ENCODE assay signal across 17 cellular contexts in genomic region chr13:84400711-84401110, GRCh38.
A peak's percentile ranks its signal among the peaks of the same experiment; 100 is the strongest.
DNase-seq lines count a peak whose midpoint lies in the region; ATAC-seq, FAIRE-seq and TF ChIP-seq lines count a peak whose summit lies in the region.
"Had no signal": no experiment of that assay in that cellular context is flagged by ENCODE, and none has a peak within 500 bp of the region (broad histone marks: within the 10 kb centered on the region; RNA-seq: fewer than 3 reads in every experiment).

No MANE protein-coding gene starts in this region.

- no peak for TF ChIP-seq POLR2A in GM12891 (IDR thresholded peaks at IDR 0.05; ENCODE audit: low read depth, low read length)

- no peaks in the 10 kb centered on the region for H3K27me3 ChIP-seq in neuronal stem cell (ENCODE audit: control insufficient read depth in 3 of 3, insufficient read depth in 3 of 3, low read depth in 1 of 3, low read length in 3 of 3)
- H3K27me3 ChIP-seq: BLaER1 treated with 17β-estradiol and CSF1 and Interleukin-3, amounts not matched to agents 10 nM and 100 nM had no signal

- no peak overlapping the region for H2BK120ac ChIP-seq in neuronal stem cell (ENCODE audit: low read depth, low read length)

- H3K23ac ChIP-seq in neuronal stem cell (ENCODE audit: low read depth, low read length, poor library complexity), result no peak overlapping the region

- no CpG with 5 or more reads among the region's 2 CpGs for WGBS in neuronal stem cell (ENCODE audit: extremely low coverage in 2 of 2, insufficient read length in 2 of 2, insufficient replicate concordance in 1 of 2), 2 donors

- H2BK12ac ChIP-seq in neuronal stem cell (ENCODE audit: low read length), result no peak overlapping the region

- H4K8ac ChIP-seq in neuronal stem cell (ENCODE audit: low read depth, low read length), result no peak overlapping the region

- no peaks in the 10 kb centered on the region for H3K36me3 ChIP-seq in neuronal stem cell (replicated peaks in 1 of 2; ENCODE audit: control insufficient read depth in 2 of 2, insufficient read depth in 2 of 2, low read length in 2 of 2)
- H3K36me3 ChIP-seq: BLaER1 treated with 17β-estradiol and CSF1 and Interleukin-3, amounts not matched to agents 10 nM and 100 nM had no signal

- peak; percentile 26 for FAIRE-seq in HTR-8/SVneo (lab: Jason Lieb, UNC)
- no peak for FAIRE-seq in GM12891 (lab: Jason Lieb, UNC)

- no peak overlapping the region for H3K27ac ChIP-seq in neuronal stem cell (replicated peaks; ENCODE audit: low read length)
- H3K27ac ChIP-seq: BLaER1 treated with 17β-estradiol and CSF1 and Interleukin-3, amounts not matched to agents 10 nM and 100 nM had no signal

- no peak overlapping the region for H2AFZ ChIP-seq in neuronal stem cell (ENCODE audit: low read length)

- no peak overlapping the region for H4K91ac ChIP-seq in neuronal stem cell (ENCODE audit: low read depth, low read length, poor library complexity)

- no peak overlapping the region for H2AK5ac ChIP-seq in neuronal stem cell (ENCODE audit: low read depth, low read length)

- TF ChIP-seq CTCF in AG09319 (IDR thresholded peaks at IDR 0.05; ENCODE audit: low read depth, low read length), result no peak

- ATAC-seq in HG02798 (IDR thresholded peaks at IDR 0.05; ENCODE audit: poor library complexity, unreplicated experiment), result no peak
- ATAC-seq: stimulated activated effector memory CD8-positive, alpha-beta T cell treated with anti-CD3 and anti-CD28 coated beads, Interleukin-12 subunit alpha, Interleukin-12 subunit beta, amount 100 ng/mL, for 72 hours had no signal

- H3K4ac ChIP-seq in neuronal stem cell (ENCODE audit: low read length), result no peak overlapping the region

- DNase-seq in AG09319 (ENCODE audit: extremely low read depth, low read depth) (peak; percentile 18), HTR-8/SVneo (ENCODE audit: insufficient read length, low spot score) (peak; percentile 29), amniotic stem cell (lab: John Stamatoyannopoulos, UW) (peak; percentile 57), hepatic stellate cell (ENCODE audit: low spot score) (peak; percentile 1), GM12891 (ENCODE audit: insufficient read length, low spot score) (no peak), neuronal stem cell (ENCODE audit: low spot score) (no peak)
- DNase-seq in activated CD4-positive, alpha-beta T cell treated with anti-CD3 and anti-CD28 coated beads, Interleukin-2, amount 50 U/mL, for 48 hours, result no peak
- DNase-seq: amygdala; GF-D8; midbrain; NCI-H446; posterior cingulate gyrus; SHP77; stimulated activated CD4-positive, alpha-beta T cell treated with anti-CD3 and anti-CD28 coated beads, Interleukin-2, amount 100 ng/mL, for 24 hours had no signal

- H3K18ac ChIP-seq in neuronal stem cell (ENCODE audit: low read length), result no peak overlapping the region

- H3K9me3 ChIP-seq in neuronal stem cell (replicated peaks in 1 of 2; ENCODE audit: control insufficient read depth in 2 of 2, insufficient read depth in 1 of 2, low read depth in 1 of 2, low read length in 2 of 2), result peaks cover 12 to 15% of the 10 kb centered on the region in 2 donors

- H2BK15ac ChIP-seq in neuronal stem cell (ENCODE audit: low read length), result no peak overlapping the region

- no peak overlapping the region for H3K4me3 ChIP-seq in neuronal stem cell (ENCODE audit: low read length in 2 of 2)
- H3K4me3 ChIP-seq: BLaER1 treated with 17β-estradiol and CSF1 and Interleukin-3, amounts not matched to agents 10 nM and 100 nM had no signal

- no peaks in the 10 kb centered on the region for H3K4me1 ChIP-seq in neuronal stem cell (ENCODE audit: control insufficient read depth in 2 of 2, insufficient read depth in 1 of 2, low read depth in 1 of 2, low read length in 2 of 2)
- H3K4me1 ChIP-seq: BLaER1 treated with 17β-estradiol and CSF1 and Interleukin-3, amounts not matched to agents 10 nM and 100 nM had no signal

- H3K4me2 ChIP-seq in neuronal stem cell (ENCODE audit: insufficient read depth, low read length, poor library complexity, severe bottlenecking), result no peak overlapping the region
- H3K4me2 ChIP-seq: BLaER1 treated with 17β-estradiol and CSF1 and Interleukin-3, amounts not matched to agents 10 nM and 100 nM had no signal

- H3K14ac ChIP-seq in neuronal stem cell (ENCODE audit: low read length), result no peak overlapping the region

- no peak overlapping the region for H2BK5ac ChIP-seq in neuronal stem cell (ENCODE audit: low read length)

- no peaks in the 10 kb centered on the region for H3K79me1 ChIP-seq in neuronal stem cell (ENCODE audit: low read depth, low read length)

- H3K9ac ChIP-seq in neuronal stem cell (ENCODE audit: low read depth, low read length, poor library complexity), result no peak overlapping the region
- H3K9ac ChIP-seq: BLaER1 treated with 17β-estradiol and CSF1 and Interleukin-3, amounts not matched to agents 10 nM and 100 nM had no signal

TF ChIP-seq in GM12891, 5 proteins besides CTCF, POLR2A, EP300 and RAD21:
- TF ChIP-seq PAX5 (IDR thresholded peaks at IDR 0.05; ENCODE audit: insufficient read depth, low read length, severe bottlenecking) (no peak), POU2F2 (IDR thresholded peaks at IDR 0.05; ENCODE audit: low read depth, low read length) (no peak), SPI1 (IDR thresholded peaks at IDR 0.05; ENCODE audit: low read depth, low read length) (no peak), TAF1 (IDR thresholded peaks at IDR 0.05; ENCODE audit: low read depth, low read length) (no peak), POLR2AphosphoS5 (IDR thresholded peaks at IDR 0.05; ENCODE audit: low read depth, low read length) (no peak)
TF ChIP-seq in GM12891: peak in this region for 0.

Comparison
In these comparisons a context has a peak if more than half of its experiments do, and no peak if none do; other contexts are left out.
1. DNase-seq: peak in AG09319 (single experiment), HTR-8/SVneo (single experiment), amniotic stem cell (single experiment) and hepatic stellate cell (single experiment); none in GM12891 (single experiment), neuronal stem cell (single experiment) and activated CD4-positive, alpha-beta T cell treated with anti-CD3 and anti-CD28 coated beads, Interleukin-2, amount 50 U/mL, for 48 hours (0 of 2).